2 cellular contexts compared by ENCODE assay signal in the genomic region with DNA sequence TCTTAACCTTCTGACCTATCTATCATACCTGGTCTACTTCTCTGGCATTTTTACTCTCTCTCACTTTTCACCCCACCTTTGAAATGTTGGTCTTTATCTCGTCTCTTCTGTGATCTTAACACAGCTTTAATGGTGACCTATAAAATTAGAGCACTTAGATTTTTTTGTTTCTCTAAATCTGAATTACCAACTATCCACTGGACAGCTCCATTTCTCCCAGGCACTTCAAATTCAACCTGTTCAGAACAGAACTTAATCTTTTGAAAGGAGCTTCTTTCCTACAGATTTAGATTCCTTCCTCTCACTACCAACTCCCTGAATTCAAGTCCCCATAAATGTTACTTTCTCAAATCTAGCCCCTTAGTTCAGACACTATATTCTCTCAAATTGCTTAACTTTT.
A peak's percentile ranks its signal among the peaks of the same experiment; 100 is the strongest.
TF ChIP-seq lines count a peak whose summit lies in the region.

No MANE protein-coding gene starts in this region.

TF ChIP-seq in Ishikawa, 13 proteins besides CTCF, POLR2A, EP300 and RAD21:
- TF ChIP-seq REST (IDR thresholded peaks at IDR 0.05; ENCODE audit: low read depth) (peak; percentile 41; the same call in 1 of the 2 replicates), TAF1 (IDR thresholded peaks at IDR 0.05; ENCODE audit: low read depth) (no peak)

TF ChIP-seq in K562, 482 proteins besides CTCF, POLR2A, EP300 and RAD21:
- TF ChIP-seq ZZZ3 (IDR thresholded peaks at IDR 0.05) (peak; percentile 22; the same call in 1 of the 2 replicates), FOXM1 (IDR thresholded peaks at IDR 0.05; ENCODE audit: low read depth) (no peak), FOXM1 (CRISPR knock-in tag; IDR thresholded peaks at IDR 0.05; ENCODE audit: low read depth) (no peak), POLR2G (IDR thresholded peaks at IDR 0.05; ENCODE audit: low read depth, low read length) (0 out of 2 replicates have a peak, but pooled peaks have one; percentile 12)
